8 cellular contexts compared by ENCODE assay signal in the genomic region with DNA sequence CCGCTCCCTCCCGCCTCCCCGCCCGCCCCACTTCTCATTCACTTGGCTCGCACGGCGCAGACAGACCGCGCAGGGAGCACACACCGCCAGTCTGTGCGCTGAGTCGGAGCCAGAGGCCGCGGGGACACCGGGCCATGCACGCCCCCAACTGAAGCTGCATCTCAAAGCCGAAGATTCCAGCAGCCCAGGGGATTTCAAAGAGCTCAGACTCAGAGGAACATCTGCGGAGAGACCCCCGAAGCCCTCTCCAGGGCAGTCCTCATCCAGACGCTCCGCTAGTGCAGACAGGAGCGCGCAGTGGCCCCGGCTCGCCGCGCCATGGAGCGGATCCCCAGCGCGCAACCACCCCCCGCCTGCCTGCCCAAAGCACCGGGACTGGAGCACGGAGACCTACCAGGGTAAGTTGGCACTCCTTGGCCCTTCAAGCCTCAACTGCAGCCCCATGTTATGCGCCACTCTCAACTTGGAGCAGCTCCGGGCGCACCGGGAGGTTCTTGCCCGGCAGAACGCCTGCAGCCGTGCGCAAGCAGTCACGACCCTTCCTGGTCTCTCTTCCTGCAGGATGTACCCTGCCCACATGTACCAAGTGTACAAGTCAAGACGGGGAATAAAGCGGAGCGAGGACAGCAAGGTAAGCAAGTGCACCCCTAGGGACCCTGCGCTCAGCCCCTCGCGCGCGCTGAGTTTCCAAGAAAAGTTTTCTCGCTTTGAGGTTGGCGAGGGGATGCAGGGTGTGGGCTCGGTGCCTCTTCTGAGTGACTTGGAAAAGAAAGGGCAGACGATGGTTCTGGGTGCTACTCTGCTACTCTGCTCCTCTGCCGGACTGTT. TPM values are rescaled to one million over a fixed set of nuclear protein-coding genes. Genes with fewer than 3 reads are reported as not detected.
A peak's percentile ranks its signal among the peaks of the same experiment; 100 is the strongest.
DNase-seq lines count a peak whose midpoint lies in the region; ATAC-seq lines count a peak whose summit lies in the region.

A gene (plus strand): TSS at position 37 of the 828 bp plus-strand sequence. CDS start 282 bp downstream, at position 319.

- peak within 1 kb of the TSS; percentile 84 for H3K4me3 ChIP-seq in CD8-positive, alpha-beta memory T cell (ENCODE audit: low read length)
- no peak within 1 kb of the TSS for H3K4me3 ChIP-seq in Karpas-422 (ENCODE audit: low read length)
- H3K4me3 ChIP-seq in adipocyte (ENCODE audit: low read length): peak within 1 kb of the TSS; percentile 91

- no peaks in the 10 kb centered on the region for H3K27me3 ChIP-seq in CD8-positive, alpha-beta memory T cell (ENCODE audit: insufficient read depth, low read length, poor library complexity, severe bottlenecking)
- 0 out of 2 replicates have a peak, but pooled peaks cover 2% of the 10 kb centered on the region for H3K27me3 ChIP-seq in Karpas-422 (ENCODE audit: low read length)
- H3K27me3 ChIP-seq in adipocyte (replicated peaks; ENCODE audit: control insufficient read depth, insufficient read depth, low read length): no peaks in the 10 kb centered on the region

- peaks cover 65 to 76% (median 70%) of the 10 kb centered on the region in 3 donors for H3K4me1 Mint-ChIP-seq in CD8-positive, alpha-beta memory T cell

- H3K27ac Mint-ChIP-seq in CD8-positive, alpha-beta memory T cell: peak within 1 kb of the TSS; percentile 98 to 100 (median 100)

- no peaks in the 10 kb centered on the region for H4K20me1 ChIP-seq in Karpas-422 (ENCODE audit: insufficient read depth, low read depth, low read length)

- POLR2A ChIA-PET in CD8-positive, alpha-beta memory T cell (lab: Charles Lee): interaction anchor here (0.5 to 2.2 kb wide), 17 partner anchors 7 to 486 kb away, joined by 3 to 20 read pairs (median 4); a partner anchor contains a TSS

- CTCF ChIA-PET in CD8-positive, alpha-beta memory T cell (lab: Charles Lee): interaction anchor here (0.7 to 4.0 kb wide), 47 partner anchors 9 to 268 kb away, joined by 3 to 37 read pairs (median 3); no protein-coding TSS in a partner anchor

- no peaks in the 10 kb centered on the region for H3K79me2 ChIP-seq in Karpas-422 (ENCODE audit: low read length)

- H3K36me3 ChIP-seq in CD8-positive, alpha-beta memory T cell (ENCODE audit: insufficient read depth, low read length): peaks cover 11% of the 10 kb centered on the region
- H3K36me3 ChIP-seq in Karpas-422 (ENCODE audit: insufficient read depth, low read length) (no peaks in the 10 kb centered on the region), adipocyte (ENCODE audit: control insufficient read depth, insufficient read depth, low read length, severe bottlenecking) (peaks cover 21% of the 10 kb centered on the region)

- intact Hi-C loops in left ventricle myocardium superior (cut with micrococcal nuclease): loop anchor here (5.0 kb wide), 2 partner anchors 38 to 262 kb away; no protein-coding TSS in a partner anchor

- peak; percentile 7 for ATAC-seq in GM19467 (IDR thresholded peaks at IDR 0.05; ENCODE audit: unreplicated experiment)
- ATAC-seq in left ventricle myocardium superior: peak; percentile 47

- H3K9me2 ChIP-seq in Karpas-422 (replicated peaks; ENCODE audit: insufficient read depth, low read length): no peaks in the 10 kb centered on the region

- H3K4me2 ChIP-seq in Karpas-422 (ENCODE audit: low read depth, low read length, poor library complexity, severe bottlenecking): peak within 1 kb of the TSS; percentile 31

- H3K9me3 ChIP-seq in CD8-positive, alpha-beta memory T cell (ENCODE audit: low read length): no peaks in the 10 kb centered on the region
- H3K9me3 ChIP-seq in Karpas-422 (ENCODE audit: low read length) (no peaks in the 10 kb centered on the region), adipocyte (ENCODE audit: control insufficient read depth, low read length) (no peaks in the 10 kb centered on the region)

- peaks cover 0 to 2% of the 10 kb centered on the region in 2 donors for H3K27me3 Mint-ChIP-seq in CD8-positive, alpha-beta memory T cell

- peaks cover 55% of the 10 kb centered on the region for H3K4me1 ChIP-seq in CD8-positive, alpha-beta memory T cell (ENCODE audit: insufficient read depth, low read length)
- H3K4me1 ChIP-seq in Karpas-422 (ENCODE audit: low read length) (peaks cover 12% of the 10 kb centered on the region), adipocyte (ENCODE audit: control insufficient read depth, insufficient read depth, low read length) (peaks cover 55% of the 10 kb centered on the region)

- H3K4me3 Mint-ChIP-seq in CD8-positive, alpha-beta memory T cell: peak within 1 kb of the TSS; percentile 97 to 100 (median 99)

- no peak within 1 kb of the TSS for H2AFZ ChIP-seq in Karpas-422 (ENCODE audit: low read length)

- H3K9me3 Mint-ChIP-seq in CD8-positive, alpha-beta memory T cell: no peaks in the 10 kb centered on the region

- peak in 1 of 5 donors; percentile 57 for DNase-seq in CD8-positive, alpha-beta memory T cell
- no peak for DNase-seq in Karpas-422
- no peak for DNase-seq in adipocyte (ENCODE audit: low read depth)
- DNase-seq in left ventricle myocardium superior: no peak
- no peak for DNase-seq in renal cortical epithelial cell (ENCODE audit: low read depth)
- DNase-seq in AG08395 (ENCODE audit: low spot score): no peak
- DNase-seq in GM19240 (ENCODE audit: insufficient read length, low spot score): no peak

- H3K27ac ChIP-seq in CD8-positive, alpha-beta memory T cell (ENCODE audit: low read depth, low read length): peak within 1 kb of the TSS; percentile 100
- H3K27ac ChIP-seq in Karpas-422 (ENCODE audit: low read length): no peak within 1 kb of the TSS

- H3K36me3 Mint-ChIP-seq in CD8-positive, alpha-beta memory T cell: peaks cover 12 to 50% (median 19%) of the 10 kb centered on the region in 3 donors

- H3K9ac ChIP-seq in Karpas-422 (ENCODE audit: low read length) (no peak within 1 kb of the TSS), adipocyte (ENCODE audit: low read length) (peak within 1 kb of the TSS; percentile 93)

RNA-seq across cellular contexts. Expression of the gene that starts here (rescaled TPM):
- 100 to 1,000 TPM; 174 to 180 TPM for total RNA-seq in CD8-positive, alpha-beta memory T cell
- polyA plus RNA-seq in CD8-positive, alpha-beta memory T cell: 24.8 TPM
- total RNA-seq in Karpas-422 (2014; rRNA removed; shearing (Covaris generic); ENCODE audit: low replicate concordance): 0.36 and 0.86 TPM in 2 replicates
- total RNA-seq in left ventricle myocardium superior: 26.8 TPM
- 35.9 and 75.4 TPM in 2 replicates for total RNA-seq in renal cortical epithelial cell

Comparison
In these comparisons a context has a peak if more than half of its experiments do, and no peak if none do; other contexts are left out.
1. RNA of the gene that starts here (total RNA-seq): 174 to 180 TPM in CD8-positive, alpha-beta memory T cell, 35.9 to 75.4 TPM in renal cortical epithelial cell and 26.8 TPM in left ventricle myocardium superior (single experiment); 0.36 to 0.86 TPM in Karpas-422; every median in the first group is over 10 times any median in the second.